Comparison of ENCODE assay signal across 20 cellular contexts in genomic region chr17:48526986-48527741, GRCh38. TPM values are rescaled to one million over a fixed set of nuclear protein-coding genes. Genes with fewer than 3 reads are reported as not detected.
DNase-seq lines count a peak whose midpoint lies in the region; ATAC-seq and TF ChIP-seq lines count a peak whose summit lies in the region.
"Had no signal": no experiment of that assay in that cellular context is flagged by ENCODE, and none has a peak within 500 bp of the region (broad histone marks: within the 10 kb centered on the region; RNA-seq: fewer than 3 reads in every experiment).

No MANE protein-coding gene starts in this region.

- peak overlapping the region; percentile 81 for H4K8ac ChIP-seq in mesenchymal stem cell (ENCODE audit: low read length)

- H3K4me3 ChIP-seq in endodermal cell (ENCODE audit: low read length) (no peak overlapping the region), mesenchymal stem cell (ENCODE audit: insufficient read depth in 1 of 2, low read depth in 1 of 2, low read length in 2 of 2) (peak overlapping the region in 1 of 2 experiments; percentile 5)
- H3K4me3 ChIP-seq: SJSA1 had no signal

- H3K4me1 ChIP-seq in endodermal cell (ENCODE audit: control insufficient read depth, insufficient read depth, low read length) (peaks cover 3% of the 10 kb centered on the region), mesenchymal stem cell (ENCODE audit: control insufficient read depth, insufficient read depth, low read depth, low read length) (peaks cover 15% of the 10 kb centered on the region)
- H3K4me1 ChIP-seq: heart left ventricle had no signal

- H3K27me3 ChIP-seq in endodermal cell (ENCODE audit: control insufficient read depth, insufficient read depth, low read length, poor library complexity, severe bottlenecking): peaks cover 92% of the 10 kb centered on the region
- peaks cover 10 to 17% of the 10 kb centered on the region in 2 experiments for H3K27me3 ChIP-seq in mesenchymal stem cell (ENCODE audit: control insufficient read depth in 1 of 2, insufficient read depth in 1 of 2, low read length in 2 of 2)
- H3K27me3 ChIP-seq: SJSA1 had no signal

- peaks cover 23% of the 10 kb centered on the region for H3K27me3 Mint-ChIP-seq in activated naive CD8-positive, alpha-beta T cell
- H3K27me3 Mint-ChIP-seq in activated naive CD8-positive, alpha-beta T cell treated with anti-CD3 and anti-CD28 coated beads for 36 hours: peaks cover 54% of the 10 kb centered on the region
- peaks cover 100% of the 10 kb centered on the region for H3K27me3 Mint-ChIP-seq in endodermal cell (ENCODE audit: insufficient read depth)
- H3K27me3 Mint-ChIP-seq in stimulated activated naive CD8-positive, alpha-beta T cell treated with anti-CD3 and anti-CD28 coated beads, Interleukin-15, amount 100 ng/mL, for 72 hours: peaks cover 64% of the 10 kb centered on the region

- H2BK15ac ChIP-seq in mesenchymal stem cell (ENCODE audit: low read depth, poor library complexity, severe bottlenecking): peak overlapping the region; percentile 96

- peak overlapping the region; percentile 60 to 72 for H2BK12ac ChIP-seq in mesenchymal stem cell (ENCODE audit: low read length in 2 of 2)

- peak overlapping the region; percentile 89 for H4K91ac ChIP-seq in mesenchymal stem cell (ENCODE audit: low read length)

- H3K9me3 ChIP-seq in endodermal cell (ENCODE audit: control insufficient read depth, low read length) (no peaks in the 10 kb centered on the region), mesenchymal stem cell (ENCODE audit: control insufficient read depth, low read length) (no peaks in the 10 kb centered on the region)
- H3K9me3 ChIP-seq: heart left ventricle, SJSA1, tibial nerve had no signal

- no peak overlapping the region for H3K27ac Mint-ChIP-seq in activated naive CD8-positive, alpha-beta T cell
- H3K27ac Mint-ChIP-seq in activated naive CD8-positive, alpha-beta T cell treated with anti-CD3 and anti-CD28 coated beads for 36 hours: no peak overlapping the region
- H3K27ac Mint-ChIP-seq in endodermal cell: no peak overlapping the region
- peak overlapping the region in 1 of 2 donors; percentile 72 for H3K27ac Mint-ChIP-seq in stimulated activated naive CD8-positive, alpha-beta T cell treated with anti-CD3 and anti-CD28 coated beads, Interleukin-15, amount 100 ng/mL, for 72 hours

- ATAC-seq in stimulated activated naive CD8-positive, alpha-beta T cell treated with anti-CD3 and anti-CD28 coated beads, Interleukin-15, amount 100 ng/mL, for 72 hours: peak; percentile 31
- no peak for ATAC-seq in HG03354 (IDR thresholded peaks at IDR 0.05; ENCODE audit: poor library complexity, severe bottlenecking, unreplicated experiment)
- ATAC-seq: esophagus mucosa, heart left ventricle had no signal

- H3K27ac ChIP-seq in endodermal cell (ENCODE audit: low read depth, low read length) (peak overlapping the region; percentile 55), mesenchymal stem cell (ENCODE audit: low read length, poor library complexity, severe bottlenecking) (no peak overlapping the region)
- H3K27ac ChIP-seq: heart left ventricle, SJSA1, tibial nerve, VCaP had no signal

- peak overlapping the region in 1 of 2 experiments; percentile 34 for H3K23ac ChIP-seq in mesenchymal stem cell (ENCODE audit: low read length in 2 of 2)

- H3K18ac ChIP-seq in mesenchymal stem cell (ENCODE audit: low read depth in 1 of 2, low read length in 2 of 2): peak overlapping the region; percentile 63 to 69

- no peak overlapping the region for H2BK5ac ChIP-seq in mesenchymal stem cell (ENCODE audit: low read depth, low read length, poor library complexity, severe bottlenecking)

- no peaks in the 10 kb centered on the region for H3K9me3 Mint-ChIP-seq in activated naive CD8-positive, alpha-beta T cell (ENCODE audit: low read depth)
- no peaks in the 10 kb centered on the region for H3K9me3 Mint-ChIP-seq in activated naive CD8-positive, alpha-beta T cell treated with anti-CD3 and anti-CD28 coated beads for 36 hours
- H3K9me3 Mint-ChIP-seq in endodermal cell: no peaks in the 10 kb centered on the region
- no peaks in the 10 kb centered on the region for H3K9me3 Mint-ChIP-seq in stimulated activated naive CD8-positive, alpha-beta T cell treated with anti-CD3 and anti-CD28 coated beads, Interleukin-15, amount 100 ng/mL, for 72 hours

- H2AFZ ChIP-seq in mesenchymal stem cell (ENCODE audit: low read depth, low read length): no peak overlapping the region

- H3K4me3 Mint-ChIP-seq in activated naive CD8-positive, alpha-beta T cell: peak overlapping the region; percentile 70
- no peak overlapping the region for H3K4me3 Mint-ChIP-seq in activated naive CD8-positive, alpha-beta T cell treated with anti-CD3 and anti-CD28 coated beads for 36 hours
- peak overlapping the region; percentile 45 for H3K4me3 Mint-ChIP-seq in endodermal cell
- peak overlapping the region; percentile 29 to 51 for H3K4me3 Mint-ChIP-seq in stimulated activated naive CD8-positive, alpha-beta T cell treated with anti-CD3 and anti-CD28 coated beads, Interleukin-15, amount 100 ng/mL, for 72 hours

- H3K36me3 ChIP-seq in endodermal cell (ENCODE audit: control insufficient read depth, insufficient read depth, low read length) (no peaks in the 10 kb centered on the region), mesenchymal stem cell (ENCODE audit: control insufficient read depth in 1 of 2, insufficient read depth in 2 of 2, low read depth in 1 of 2, low read length in 2 of 2) (no peaks in the 10 kb centered on the region)
- H3K36me3 ChIP-seq: heart left ventricle, SJSA1, tibial nerve had no signal

- no peaks in the 10 kb centered on the region for H3K79me1 ChIP-seq in mesenchymal stem cell (replicated peaks; ENCODE audit: low read length, poor library complexity, severe bottlenecking)

- peak overlapping the region; percentile 56 for H3K4me2 ChIP-seq in mesenchymal stem cell (ENCODE audit: low read length, poor library complexity, severe bottlenecking)

- peak overlapping the region; percentile 71 to 80 for H3K4ac ChIP-seq in mesenchymal stem cell (ENCODE audit: low read depth in 1 of 2, low read length in 2 of 2)

- no peaks in the 10 kb centered on the region for H3K36me3 Mint-ChIP-seq in activated naive CD8-positive, alpha-beta T cell
- no peaks in the 10 kb centered on the region for H3K36me3 Mint-ChIP-seq in activated naive CD8-positive, alpha-beta T cell treated with anti-CD3 and anti-CD28 coated beads for 36 hours
- no peaks in the 10 kb centered on the region for H3K36me3 Mint-ChIP-seq in endodermal cell (ENCODE audit: low read depth)

- peak overlapping the region in 1 of 2 experiments; percentile 75 for H3K14ac ChIP-seq in mesenchymal stem cell (ENCODE audit: low read length in 2 of 2)

- H2AK5ac ChIP-seq in mesenchymal stem cell (ENCODE audit: low read length, severe bottlenecking): no peak overlapping the region

- 1 to 11% methylated on average over 26 to 53 of the region's 56 CpGs for WGBS in endodermal cell (ENCODE audit: insufficient coverage in 1 of 2, insufficient read length in 1 of 2), 2 experiments
- WGBS in mesenchymal stem cell: 17% methylated on average over 31 of the region's 56 CpGs

- peaks cover 6% of the 10 kb centered on the region for H3K4me1 Mint-ChIP-seq in activated naive CD8-positive, alpha-beta T cell (ENCODE audit: low read depth)
- H3K4me1 Mint-ChIP-seq in activated naive CD8-positive, alpha-beta T cell treated with anti-CD3 and anti-CD28 coated beads for 36 hours: peaks cover 4% of the 10 kb centered on the region
- peaks cover 21% of the 10 kb centered on the region for H3K4me1 Mint-ChIP-seq in endodermal cell
- peaks cover 21% of the 10 kb centered on the region for H3K4me1 Mint-ChIP-seq in stimulated activated naive CD8-positive, alpha-beta T cell treated with anti-CD3 and anti-CD28 coated beads, Interleukin-15, amount 100 ng/mL, for 72 hours

- peak overlapping the region; percentile 93 for H2BK120ac ChIP-seq in mesenchymal stem cell (ENCODE audit: low read depth, low read length)

- no peak for DNase-seq in activated naive CD8-positive, alpha-beta T cell treated with anti-CD3 and anti-CD28 coated beads for 36 hours
- DNase-seq in endodermal cell (peak; percentile 95), mesenchymal stem cell (no peak), NCI-H446 (lab: John Stamatoyannopoulos, UW) (no peak), CD1c-positive myeloid dendritic cell (ENCODE audit: extremely low spot score) (no peak)
- DNase-seq in stimulated activated naive CD8-positive, alpha-beta T cell treated with anti-CD3 and anti-CD28 coated beads, Interleukin-15, amount 100 ng/mL, for 72 hours: no peak
- DNase-seq: cerebellar nuclear complex; heart left ventricle; NCI-H2171; NK-92 treated with Interleukin-12 subunit alpha and Interleukin-12 subunit beta, amount 100 ng/mL, for 24 hours; stimulated activated CD8-positive, alpha-beta memory T cell treated with anti-CD3 and anti-CD28 coated beads, Interleukin-4, amount 100 ng/mL, for 48 hours had no signal

- TF ChIP-seq CTCF in endodermal cell (conservative IDR thresholded peaks at IDR 0.05): no peak

- H3K9ac ChIP-seq in endodermal cell (ENCODE audit: extremely low read depth, low read length, poor library complexity, severe bottlenecking) (no peak overlapping the region), mesenchymal stem cell (ENCODE audit: low read length) (peak overlapping the region; percentile 22)

RNA-seq across cellular contexts. Expression of gene HOXB1, which starts 3.6 kb away (rescaled TPM):
- not detected for total RNA-seq in activated naive CD8-positive, alpha-beta T cell treated with anti-CD3 and anti-CD28 coated beads for 36 hours
- not detected for total RNA-seq in endodermal cell
- polyA plus RNA-seq in endodermal cell (2013, experiment 1 of 2): 27.1 TPM
- polyA plus RNA-seq in endodermal cell (2013, experiment 2 of 2): 28.3 TPM
- not detected for polyA plus RNA-seq in mesenchymal stem cell (2013, experiment 1 of 2)
- not detected for polyA plus RNA-seq in mesenchymal stem cell (2013, experiment 2 of 2)
- total RNA-seq: heart left ventricle, M059J, mononuclear cell, pulmonary artery endothelial cell, SJSA1, tibial nerve had no signal
- polyA plus RNA-seq: heart left ventricle had no signal

RNA-seq across cellular contexts. Expression of gene HOXB2, which starts 17.7 kb away (rescaled TPM):
- total RNA-seq in activated naive CD8-positive, alpha-beta T cell treated with anti-CD3 and anti-CD28 coated beads for 36 hours: 1 to 10 TPM; 7.4 to 7.7 TPM
- total RNA-seq in endodermal cell: under 1 TPM in 1 of 2 donors, not detected in 1; 0.22 TPM
- 121 TPM for polyA plus RNA-seq in endodermal cell (2013, experiment 1 of 2)
- 124 TPM for polyA plus RNA-seq in endodermal cell (2013, experiment 2 of 2)
- 51.3 TPM for polyA plus RNA-seq in mesenchymal stem cell (2013, experiment 1 of 2)
- 53.0 TPM for polyA plus RNA-seq in mesenchymal stem cell (2013, experiment 2 of 2)

RNA-seq across cellular contexts. Expression of gene HOXB4, which starts 51.0 kb away (rescaled TPM):
- total RNA-seq in activated naive CD8-positive, alpha-beta T cell treated with anti-CD3 and anti-CD28 coated beads for 36 hours: 1 to 10 TPM; 1.3 to 1.9 TPM
- total RNA-seq in endodermal cell: not detected
- 3.5 TPM for polyA plus RNA-seq in endodermal cell (2013, experiment 1 of 2)
- polyA plus RNA-seq in endodermal cell (2013, experiment 2 of 2): 3.4 TPM
- 5.9 TPM for polyA plus RNA-seq in mesenchymal stem cell (2013, experiment 1 of 2)
- polyA plus RNA-seq in mesenchymal stem cell (2013, experiment 2 of 2): 5.9 TPM

Comparison
In these comparisons a context has a peak if more than half of its experiments do, and no peak if none do; other contexts are left out.
1. RNA of gene HOXB2, which starts 17.7 kb away (total RNA-seq): 7.4 to 7.7 TPM in activated naive CD8-positive, alpha-beta T cell treated with anti-CD3 and anti-CD28 coated beads for 36 hours; 0.22 TPM in endodermal cell; every median in the first group is over 4 times any median in the second.